Comparison of ENCODE assay signal across 7 cellular contexts in genomic region chr17:43483674-43484551, GRCh38.
DNase-seq lines count a peak whose midpoint lies in the region; ATAC-seq and TF ChIP-seq lines count a peak whose summit lies in the region.

Gene DHX8 (plus strand): TSS chr17:43483975. CDS start chr17:43484038, 63 bp downstream.

- ATAC-seq in GM18505 (IDR thresholded peaks at IDR 0.05; ENCODE audit: unreplicated experiment) (peak; percentile 92), HG02981 (IDR thresholded peaks at IDR 0.05; ENCODE audit: unreplicated experiment) (peak; percentile 91)

- peak within 1 kb of the TSS; percentile 98 for H3K4me3 ChIP-seq in astrocyte of the spinal cord (ENCODE audit: low read depth, low read length)
- peak within 1 kb of the TSS; percentile 99 for H3K4me3 ChIP-seq in retinal pigment epithelial cell (ENCODE audit: low read length)

- in situ Hi-C loops in astrocyte of the spinal cord (cut with HindIII; ENCODE audit: low sequenced_read_pairs), result no loop called here

- TF ChIP-seq CTCF in astrocyte of the spinal cord (IDR thresholded peaks at IDR 0.05; ENCODE audit: low read depth, low read length) (peak; percentile 100), retinal pigment epithelial cell (conservative IDR thresholded peaks at IDR 0.05; ENCODE audit: low read depth, low read length) (peak; percentile 100)

- DNase-seq in NCI-H2029 treated with DMSO at 0.1 percent for 48 hours (lab: John Stamatoyannopoulos, UW) (peak; percentile 96), T1000 (lab: John Stamatoyannopoulos, UW) (peak; percentile 98), astrocyte of the spinal cord (ENCODE audit: low read depth, low spot score) (peak; percentile 99), hippocampal formation (lab: John Stamatoyannopoulos, UW) (peak; percentile 97 to 100), retinal pigment epithelial cell (ENCODE audit: low read depth) (peak; percentile 96)

- TF ChIP-seq POLR2A in GM18505 (IDR thresholded peaks at IDR 0.05; ENCODE audit: borderline replicate concordance, extremely low read depth, insufficient read depth, insufficient read length), result peak; percentile 98

Comparison
In these comparisons a context has a peak if more than half of its experiments do, and no peak if none do; other contexts are left out.
1. Peak in every context shown above with its lines: DNase-seq, ATAC-seq and H3K4me3 ChIP-seq.